Comparison of ENCODE assay signal across 26 cellular contexts in genomic region chr10:24571870-24572450, GRCh38.
"Had no signal": no experiment of that assay in that cellular context is flagged by ENCODE, and none has a peak within 500 bp of the region (broad histone marks: within the 10 kb centered on the region; RNA-seq: fewer than 3 reads in every experiment).

No MANE protein-coding gene starts in this region.

- H3K27me3 ChIP-seq: breast epithelium, Peyer's patch had no signal

- H3K4me3 ChIP-seq: breast epithelium, Peyer's patch had no signal

- H3K36me3 ChIP-seq: breast epithelium, Peyer's patch had no signal

- H3K9me3 ChIP-seq: breast epithelium, Peyer's patch had no signal

- H3K27ac ChIP-seq: breast epithelium, Peyer's patch had no signal

- ATAC-seq: activated CD8-positive, alpha-beta memory T cell treated with anti-CD3 and anti-CD28 coated beads, Interleukin-2, amount 10 ng/mL, durations not matched to agents 7 days and 5 days; T-helper 17 cell had no signal

- FAIRE-seq: TTC549 had no signal

- H3K4me1 ChIP-seq: breast epithelium, Peyer's patch had no signal

- DNase-seq: activated B cell treated with CpG ODN at 0.5 μM for 24 hours; activated CD4-positive, alpha-beta T cell treated with anti-CD3 and anti-CD28 coated beads for 1 hour; activated CD4-positive, alpha-beta T cell treated with anti-CD3 and anti-CD28 coated beads, Interleukin-2, amount 10 ng/mL, durations not matched to agents 24 days and 14 days; activated CD4-positive, alpha-beta T cell treated with anti-CD3 and anti-CD28 coated beads, Interleukin-2, amount 50 U/mL, for 48 hours; activated CD8-positive, alpha-beta memory T cell treated with anti-CD3 and anti-CD28 coated beads, Interleukin-2, amount 10 ng/mL, durations not matched to agents 7 days and 5 days; activated effector memory CD4-positive, alpha-beta T cell treated with Interleukin-2 at 50 U/mL for 16 hours; activated naive CD4-positive, alpha-beta T cell; activated T-cell treated with anti-CD3 and anti-CD28 coated beads, Interleukin-2, amount 50 U/mL, for 24 hours; aorta; central memory CD4-positive, alpha-beta T cell; NCI-H1092 treated with DMSO at 0.1 percent for 48 hours; NCI-H1417 treated with DMSO at 0.1 percent for 48 hours; NCI-H1694; NCI-H2029; NCI-H2107; NCI-H2171 treated with DMSO at 0.1 percent for 48 hours; NCI-H226; NCI-H526; NCI-H774; NK-92 treated with Interleukin-12 subunit alpha and Interleukin-12 subunit beta, amount 100 ng/mL, for 24 hours; Peyer's patch; SIG-M5; T-helper 17 cell; T-helper 9 cell had no signal
